ENCODE assay signal across 1 cellular context in the genomic region with DNA sequence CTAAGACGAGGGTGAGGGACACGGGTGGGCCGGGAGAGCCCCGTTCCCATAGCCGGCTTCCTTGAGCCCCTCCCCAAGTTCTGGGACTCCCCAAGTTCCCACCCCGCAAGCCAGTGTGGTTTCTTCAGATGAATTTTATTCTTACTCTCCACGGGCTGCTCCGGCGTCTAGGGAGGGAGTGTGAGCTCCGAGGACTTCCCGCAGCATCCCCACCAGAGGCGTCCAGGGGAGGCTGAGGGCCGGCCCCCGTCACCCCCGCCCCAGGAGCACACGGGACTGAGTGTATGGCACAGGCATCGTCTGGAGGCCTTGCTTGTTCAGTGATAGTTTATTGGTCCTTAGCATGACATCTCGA.
TF ChIP-seq lines count a peak whose summit lies in the region.

No MANE protein-coding gene starts in this region.

TF ChIP-seq in WTC11, 78 proteins besides CTCF, POLR2A, EP300 and RAD21 (continued from another document):
- TF ChIP-seq, protein P1, sequence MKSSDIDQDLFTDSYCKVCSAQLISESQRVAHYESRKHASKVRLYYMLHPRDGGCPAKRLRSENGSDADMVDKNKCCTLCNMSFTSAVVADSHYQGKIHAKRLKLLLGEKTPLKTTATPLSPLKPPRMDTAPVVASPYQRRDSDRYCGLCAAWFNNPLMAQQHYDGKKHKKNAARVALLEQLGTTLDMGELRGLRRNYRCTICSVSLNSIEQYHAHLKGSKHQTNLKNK (CRISPR knock-in tag; IDR thresholded peaks at IDR 0.05): no peak
- no peak for TF ChIP-seq SP1 (CRISPR knock-in tag; conservative IDR thresholded peaks at IDR 0.05)
- TF ChIP-seq ESRRA (CRISPR knock-in tag; IDR thresholded peaks at IDR 0.05; ENCODE audit: borderline replicate concordance): no peak
- TF ChIP-seq ELF4 (CRISPR knock-in tag; IDR thresholded peaks at IDR 0.05; ENCODE audit: low read depth): no peak
- TF ChIP-seq, protein P2, sequence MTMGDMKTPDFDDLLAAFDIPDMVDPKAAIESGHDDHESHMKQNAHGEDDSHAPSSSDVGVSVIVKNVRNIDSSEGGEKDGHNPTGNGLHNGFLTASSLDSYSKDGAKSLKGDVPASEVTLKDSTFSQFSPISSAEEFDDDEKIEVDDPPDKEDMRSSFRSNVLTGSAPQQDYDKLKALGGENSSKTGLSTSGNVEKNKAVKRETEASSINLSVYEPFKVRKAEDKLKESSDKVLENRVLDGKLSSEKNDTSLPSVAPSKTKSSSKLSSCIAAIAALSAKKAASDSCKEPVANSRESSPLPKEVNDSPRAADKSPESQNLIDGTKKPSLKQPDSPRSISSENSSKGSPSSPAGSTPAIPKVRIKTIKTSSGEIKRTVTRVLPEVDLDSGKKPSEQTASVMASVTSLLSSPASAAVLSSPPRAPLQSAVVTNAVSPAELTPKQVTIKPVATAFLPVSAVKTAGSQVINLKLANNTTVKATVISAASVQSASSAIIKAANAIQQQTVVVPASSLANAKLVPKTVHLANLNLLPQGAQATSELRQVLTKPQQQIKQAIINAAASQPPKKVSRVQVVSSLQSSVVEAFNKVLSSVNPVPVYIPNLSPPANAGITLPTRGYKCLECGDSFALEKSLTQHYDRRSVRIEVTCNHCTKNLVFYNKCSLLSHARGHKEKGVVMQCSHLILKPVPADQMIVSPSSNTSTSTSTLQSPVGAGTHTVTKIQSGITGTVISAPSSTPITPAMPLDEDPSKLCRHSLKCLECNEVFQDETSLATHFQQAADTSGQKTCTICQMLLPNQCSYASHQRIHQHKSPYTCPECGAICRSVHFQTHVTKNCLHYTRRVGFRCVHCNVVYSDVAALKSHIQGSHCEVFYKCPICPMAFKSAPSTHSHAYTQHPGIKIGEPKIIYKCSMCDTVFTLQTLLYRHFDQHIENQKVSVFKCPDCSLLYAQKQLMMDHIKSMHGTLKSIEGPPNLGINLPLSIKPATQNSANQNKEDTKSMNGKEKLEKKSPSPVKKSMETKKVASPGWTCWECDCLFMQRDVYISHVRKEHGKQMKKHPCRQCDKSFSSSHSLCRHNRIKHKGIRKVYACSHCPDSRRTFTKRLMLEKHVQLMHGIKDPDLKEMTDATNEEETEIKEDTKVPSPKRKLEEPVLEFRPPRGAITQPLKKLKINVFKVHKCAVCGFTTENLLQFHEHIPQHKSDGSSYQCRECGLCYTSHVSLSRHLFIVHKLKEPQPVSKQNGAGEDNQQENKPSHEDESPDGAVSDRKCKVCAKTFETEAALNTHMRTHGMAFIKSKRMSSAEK (CRISPR knock-in tag; IDR thresholded peaks at IDR 0.05; ENCODE audit: borderline replicate concordance): no peak
- TF ChIP-seq, protein P3, sequence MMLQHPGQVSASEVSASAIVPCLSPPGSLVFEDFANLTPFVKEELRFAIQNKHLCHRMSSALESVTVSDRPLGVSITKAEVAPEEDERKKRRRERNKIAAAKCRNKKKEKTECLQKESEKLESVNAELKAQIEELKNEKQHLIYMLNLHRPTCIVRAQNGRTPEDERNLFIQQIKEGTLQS (CRISPR knock-in tag; conservative IDR thresholded peaks at IDR 0.05): no peak
- TF ChIP-seq SMAD3 (CRISPR knock-in tag; IDR thresholded peaks at IDR 0.05; ENCODE audit: borderline replicate concordance): no peak
- TF ChIP-seq SOX15 (CRISPR knock-in tag; IDR thresholded peaks at IDR 0.05): no peak
- TF ChIP-seq TP53 (CRISPR knock-in tag; IDR thresholded peaks at IDR 0.05): no peak
- TF ChIP-seq, protein P4, sequence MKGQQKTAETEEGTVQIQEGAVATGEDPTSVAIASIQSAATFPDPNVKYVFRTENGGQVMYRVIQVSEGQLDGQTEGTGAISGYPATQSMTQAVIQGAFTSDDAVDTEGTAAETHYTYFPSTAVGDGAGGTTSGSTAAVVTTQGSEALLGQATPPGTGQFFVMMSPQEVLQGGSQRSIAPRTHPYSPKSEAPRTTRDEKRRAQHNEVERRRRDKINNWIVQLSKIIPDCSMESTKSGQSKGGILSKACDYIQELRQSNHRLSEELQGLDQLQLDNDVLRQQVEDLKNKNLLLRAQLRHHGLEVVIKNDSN (CRISPR knock-in tag; IDR thresholded peaks at IDR 0.05): no peak
